In the genomic region with DNA sequence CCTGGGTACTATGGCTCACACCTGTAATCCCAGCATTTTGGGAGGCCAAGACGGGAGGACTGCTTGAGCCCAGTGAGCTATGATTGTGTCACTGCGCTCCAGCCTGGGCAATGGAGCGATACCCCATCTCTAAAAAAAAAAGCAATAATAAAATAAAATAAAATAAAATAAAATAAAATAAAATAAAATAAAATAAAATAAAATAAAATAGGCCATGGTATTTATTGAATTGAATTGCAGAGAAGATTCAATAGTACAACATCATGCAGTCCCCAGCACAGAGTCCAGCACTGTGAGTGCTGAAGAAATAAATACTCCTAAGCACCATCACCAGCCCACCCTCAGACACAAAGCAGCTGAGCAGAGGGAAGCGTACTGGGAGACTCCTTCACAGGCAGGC, we compare ENCODE assay signal across 25 cellular contexts.
"Had no signal": no experiment of that assay in that cellular context is flagged by ENCODE, and none has a peak within 500 bp of the region (broad histone marks: within the 10 kb centered on the region; RNA-seq: fewer than 3 reads in every experiment).

No MANE protein-coding gene starts in this region.

- ATAC-seq: activated naive CD4-positive, alpha-beta T cell treated with anti-CD3 and anti-CD28 coated beads, Interleukin-2, amount 50 U/mL, for 72 hours; activated T-cell treated with anti-CD3 and anti-CD28 coated beads, Interleukin-2, amount 50 U/mL, for 72 hours; esophagus mucosa; T-helper 17 cell had no signal

- H3K4me3 Mint-ChIP-seq: activated CD4-positive, alpha-beta memory T cell treated with anti-CD3 and anti-CD28 coated beads, Interleukin-2, amount 10 ng/mL, durations not matched to agents 7 days and 5 days; activated CD4-positive, alpha-beta T cell treated with anti-CD3 and anti-CD28 coated beads, Interleukin-2, amount 10 ng/mL, durations not matched to agents 7 days and 5 days; activated naive CD4-positive, alpha-beta T cell treated with anti-CD3 and anti-CD28 coated beads, Interleukin-2, amount 10 ng/mL, durations not matched to agents 7 days and 5 days; activated naive CD8-positive, alpha-beta T cell treated with anti-CD3 and anti-CD28 coated beads, Interleukin-2, amount 10 ng/mL, durations not matched to agents 7 days and 5 days; activated T-cell treated with anti-CD3 and anti-CD28 coated beads, Interleukin-2, amount 50 U/mL, for 24 hours; activated T-cell treated with anti-CD3 and anti-CD28 coated beads, Interleukin-2, amount 50 U/mL, for 72 hours; brain; central memory CD8-positive, alpha-beta T cell; dendritic cell treated with granulocyte-macrophage colony-stimulating factor and Interleukin-4, amounts not matched to agents 40 ng/mL and 50 ng/mL, for 4 days; endodermal cell; T-helper 17 cell; T-helper 2 cell treated with Interferon-gamma antibody and Interleukin-4, amounts not matched to agents 5 μg/mL and 100 μg/mL, for 36 hours had no signal

- H3K4me1 Mint-ChIP-seq: activated CD4-positive, alpha-beta memory T cell treated with anti-CD3 and anti-CD28 coated beads, Interleukin-2, amount 10 ng/mL, durations not matched to agents 7 days and 5 days; activated CD4-positive, alpha-beta T cell treated with anti-CD3 and anti-CD28 coated beads, Interleukin-2, amount 10 ng/mL, durations not matched to agents 7 days and 5 days; activated naive CD8-positive, alpha-beta T cell treated with anti-CD3 and anti-CD28 coated beads, Interleukin-2, amount 10 ng/mL, durations not matched to agents 7 days and 5 days; central memory CD8-positive, alpha-beta T cell had no signal

- H3K27ac Mint-ChIP-seq: activated CD4-positive, alpha-beta memory T cell treated with anti-CD3 and anti-CD28 coated beads, Interleukin-2, amount 10 ng/mL, durations not matched to agents 7 days and 5 days; activated CD4-positive, alpha-beta T cell treated with anti-CD3 and anti-CD28 coated beads, Interleukin-2, amount 10 ng/mL, durations not matched to agents 7 days and 5 days; activated naive CD4-positive, alpha-beta T cell treated with anti-CD3 and anti-CD28 coated beads, Interleukin-2, amount 10 ng/mL, durations not matched to agents 7 days and 5 days; activated naive CD8-positive, alpha-beta T cell treated with anti-CD3 and anti-CD28 coated beads, Interleukin-2, amount 10 ng/mL, durations not matched to agents 7 days and 5 days; dendritic cell treated with granulocyte-macrophage colony-stimulating factor and Interleukin-4, amounts not matched to agents 40 ng/mL and 50 ng/mL, for 4 days; endodermal cell; T-helper 17 cell; T-helper 2 cell treated with Interferon-gamma antibody and Interleukin-4, amounts not matched to agents 5 μg/mL and 100 μg/mL, for 36 hours had no signal

- H3K9me3 Mint-ChIP-seq: activated CD4-positive, alpha-beta memory T cell treated with anti-CD3 and anti-CD28 coated beads, Interleukin-2, amount 10 ng/mL, durations not matched to agents 7 days and 5 days; activated CD4-positive, alpha-beta T cell treated with anti-CD3 and anti-CD28 coated beads, Interleukin-2, amount 10 ng/mL, durations not matched to agents 7 days and 5 days; activated naive CD4-positive, alpha-beta T cell treated with anti-CD3 and anti-CD28 coated beads, Interleukin-2, amount 10 ng/mL, durations not matched to agents 7 days and 5 days; activated naive CD4-positive, alpha-beta T cell treated with anti-CD3 and anti-CD28 coated beads, Interleukin-2, amount 50 U/mL, for 72 hours; activated naive CD8-positive, alpha-beta T cell treated with anti-CD3 and anti-CD28 coated beads, Interleukin-2, amount 10 ng/mL, durations not matched to agents 7 days and 5 days; activated T-cell treated with anti-CD3 and anti-CD28 coated beads, Interleukin-2, amount 50 U/mL, for 24 hours; activated T-cell treated with anti-CD3 and anti-CD28 coated beads, Interleukin-2, amount 50 U/mL, for 72 hours; brain; central memory CD8-positive, alpha-beta T cell; dendritic cell treated with granulocyte-macrophage colony-stimulating factor and Interleukin-4, amounts not matched to agents 40 ng/mL and 50 ng/mL, for 4 days; endodermal cell; T-helper 2 cell treated with Interferon-gamma antibody and Interleukin-4, amounts not matched to agents 5 μg/mL and 100 μg/mL, for 36 hours had no signal

- DNase-seq: activated CD4-positive, alpha-beta memory T cell treated with anti-CD3 and anti-CD28 coated beads, Interleukin-2, amount 10 ng/mL, durations not matched to agents 7 days and 5 days; activated CD4-positive, alpha-beta T cell treated with anti-CD3 and anti-CD28 coated beads for 1 hour; activated CD4-positive, alpha-beta T cell treated with anti-CD3 and anti-CD28 coated beads for 4 hours; activated CD4-positive, alpha-beta T cell treated with anti-CD3 and anti-CD28 coated beads, Interleukin-2, amount 10 ng/mL, durations not matched to agents 7 days and 5 days; activated CD4-positive, alpha-beta T cell treated with anti-CD3 and anti-CD28 coated beads, Interleukin-2, amount 50 U/mL, for 4 hours; activated CD8-positive, alpha-beta memory T cell treated with anti-CD3 and anti-CD28 coated beads, Interleukin-2, amount 50 U/mL, for 48 hours; activated gamma-delta T cell; activated naive CD4-positive, alpha-beta T cell; activated naive CD4-positive, alpha-beta T cell treated with anti-CD3 and anti-CD28 coated beads, Interleukin-2, amount 10 ng/mL, durations not matched to agents 7 days and 5 days; activated naive CD8-positive, alpha-beta T cell treated with anti-CD3 and anti-CD28 coated beads, Interleukin-2, amount 10 ng/mL, durations not matched to agents 7 days and 5 days; activated T-cell treated with anti-CD3 and anti-CD28 coated beads for 4 hours; activated T-cell treated with anti-CD3 and anti-CD28 coated beads, Interleukin-2, amount 50 U/mL, for 24 hours; activated T-cell treated with anti-CD3 and anti-CD28 coated beads, Interleukin-2, amount 50 U/mL, for 72 hours; dorsolateral prefrontal cortex; effector memory CD4-positive, alpha-beta T cell; endodermal cell; foreskin fibroblast; T-helper 17 cell; T1000 had no signal
